ENCODE assay signal across 1 cellular context in the genomic region with DNA sequence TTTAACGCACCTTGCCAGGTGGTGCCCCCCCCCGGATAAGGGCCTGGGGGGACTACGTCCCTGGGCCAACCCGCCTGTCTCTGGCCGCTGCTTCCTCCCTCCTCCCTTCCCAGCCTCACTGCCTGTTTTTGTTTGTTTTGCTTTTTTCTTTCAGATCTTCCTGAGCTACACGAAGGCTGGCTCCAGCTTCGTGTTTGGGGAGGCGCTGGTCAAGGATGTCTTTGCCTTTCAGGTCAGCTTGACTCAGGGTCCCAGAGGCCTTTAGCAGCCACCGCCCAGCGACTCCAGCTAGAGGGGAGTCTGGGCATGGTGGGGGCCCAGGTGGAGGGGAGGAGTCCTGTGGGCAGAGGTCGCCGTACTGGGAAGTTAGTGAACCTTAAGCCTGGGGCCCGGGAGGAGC.
A peak's percentile ranks its signal among the peaks of the same experiment; 100 is the strongest.
TF ChIP-seq lines count a peak whose summit lies in the region.

No MANE protein-coding gene starts in this region.

TF ChIP-seq in HepG2, 621 proteins besides CTCF, POLR2A, EP300 and RAD21 (continued from another document and continues in another):
- TF ChIP-seq, protein P1, sequence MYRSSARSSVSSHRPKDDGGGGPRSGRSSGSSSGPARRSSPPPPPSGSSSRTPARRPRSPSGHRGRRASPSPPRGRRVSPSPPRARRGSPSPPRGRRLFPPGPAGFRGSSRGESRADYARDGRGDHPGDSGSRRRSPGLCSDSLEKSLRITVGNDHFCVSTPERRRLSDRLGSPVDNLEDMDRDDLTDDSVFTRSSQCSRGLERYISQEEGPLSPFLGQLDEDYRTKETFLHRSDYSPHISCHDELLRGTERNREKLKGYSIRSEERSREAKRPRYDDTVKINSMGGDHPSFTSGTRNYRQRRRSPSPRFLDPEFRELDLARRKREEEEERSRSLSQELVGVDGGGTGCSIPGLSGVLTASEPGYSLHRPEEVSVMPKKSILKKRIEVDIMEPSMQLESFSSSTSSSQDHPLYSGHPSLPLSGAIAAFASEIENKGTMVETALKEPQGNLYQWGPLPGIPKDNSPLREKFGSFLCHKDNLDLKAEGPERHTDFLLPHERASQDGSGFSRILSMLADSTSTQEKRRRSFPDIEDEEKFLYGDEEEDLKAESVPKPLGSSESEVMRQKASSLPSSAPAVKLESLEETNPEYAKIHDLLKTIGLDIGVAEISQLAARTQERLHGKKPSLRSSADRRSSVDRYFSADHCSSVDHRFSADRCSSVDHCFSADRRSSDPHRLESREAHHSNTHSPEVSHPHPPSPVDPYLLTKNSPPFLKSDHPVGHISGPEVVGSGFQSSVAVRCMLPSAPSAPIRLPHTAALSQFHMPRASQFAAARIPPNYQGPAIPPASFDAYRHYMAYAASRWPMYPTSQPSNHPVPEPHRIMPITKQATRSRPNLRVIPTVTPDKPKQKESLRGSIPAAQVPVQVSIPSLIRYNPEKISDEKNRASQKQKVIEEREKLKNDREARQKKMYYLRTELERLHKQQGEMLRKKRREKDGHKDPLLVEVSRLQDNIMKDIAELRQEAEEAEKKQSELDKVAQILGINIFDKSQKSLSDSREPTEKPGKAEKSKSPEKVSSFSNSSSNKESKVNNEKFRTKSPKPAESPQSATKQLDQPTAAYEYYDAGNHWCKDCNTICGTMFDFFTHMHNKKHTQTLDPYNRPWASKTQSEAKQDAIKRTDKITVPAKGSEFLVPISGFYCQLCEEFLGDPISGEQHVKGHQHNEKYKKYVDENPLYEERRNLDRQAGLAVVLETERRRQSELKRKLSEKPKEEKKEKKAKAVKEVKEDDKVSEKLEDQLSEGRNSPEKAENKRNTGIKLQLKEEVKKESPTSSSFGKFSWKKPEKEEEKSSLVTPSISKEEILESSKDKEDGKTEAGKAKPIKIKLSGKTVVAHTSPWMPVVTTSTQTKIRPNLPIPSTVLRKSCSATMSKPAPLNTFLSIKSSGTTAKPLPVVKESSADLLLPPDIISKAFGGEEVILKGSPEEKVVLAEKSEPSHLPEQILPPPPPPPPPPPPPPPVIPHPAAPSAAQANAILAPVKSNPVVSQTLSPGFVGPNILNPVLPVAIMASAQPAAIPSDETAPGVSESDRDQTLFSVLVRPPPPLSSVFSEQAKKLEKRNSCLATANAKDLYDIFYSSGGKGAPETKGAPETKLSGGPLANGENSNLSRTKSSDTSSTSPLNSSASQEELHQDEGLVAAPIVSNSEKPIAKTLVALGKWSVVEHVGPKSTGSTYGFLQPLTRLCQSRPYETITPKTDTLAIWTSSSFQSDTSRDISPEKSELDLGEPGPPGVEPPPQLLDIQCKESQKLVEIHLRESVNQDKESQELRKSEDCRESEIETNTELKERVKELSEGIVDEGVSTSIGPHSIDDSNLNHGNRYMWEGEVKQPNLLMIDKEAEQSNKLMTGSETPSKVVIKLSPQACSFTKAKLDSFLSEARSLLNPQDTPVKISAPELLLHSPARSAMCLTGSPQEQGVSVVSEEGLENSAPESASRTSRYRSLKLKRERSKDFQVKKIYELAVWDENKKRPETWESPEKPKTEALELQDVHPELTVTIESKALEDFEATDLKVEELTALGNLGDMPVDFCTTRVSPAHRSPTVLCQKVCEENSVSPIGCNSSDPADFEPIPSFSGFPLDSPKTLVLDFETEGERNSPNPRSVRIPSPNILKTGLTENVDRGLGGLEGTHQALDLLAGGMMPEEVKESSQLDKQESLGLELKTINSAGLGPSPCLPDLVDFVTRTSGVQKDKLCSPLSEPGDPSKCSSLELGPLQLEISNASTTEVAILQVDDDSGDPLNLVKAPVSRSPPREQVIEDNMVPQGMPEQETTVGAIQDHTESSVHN (CRISPR knock-in tag; IDR thresholded peaks at IDR 0.05) = no peak
- TF ChIP-seq ZNF121 (CRISPR knock-in tag; IDR thresholded peaks at IDR 0.05) (no peak), CCAR2 (optimal IDR thresholded peaks at IDR 0.05; ENCODE audit: low read depth, low read length) (no peak), ATF7 (IDR thresholded peaks at IDR 0.05) (no peak), ATF7 (CRISPR knock-in tag; IDR thresholded peaks at IDR 0.05) (no peak), MTA3 (CRISPR knock-in tag; IDR thresholded peaks at IDR 0.05) (no peak), HNRNPK (IDR thresholded peaks at IDR 0.05; ENCODE audit: low read depth, low read length, poor library complexity, severe bottlenecking) (no peak), AHR (CRISPR knock-in tag; IDR thresholded peaks at IDR 0.05) (no peak), PCBP2 (optimal IDR thresholded peaks at IDR 0.05; ENCODE audit: low read depth, low read length, poor library complexity, severe bottlenecking) (no peak), ZNF720 (CRISPR knock-in tag; IDR thresholded peaks at IDR 0.05) (no peak), FOXP1 (IDR thresholded peaks at IDR 0.05) (no peak), FOXP1 (CRISPR knock-in tag; IDR thresholded peaks at IDR 0.05) (0 out of 2 replicates have a peak, but pooled peaks have one; percentile 5), ZNF782 (CRISPR knock-in tag; IDR thresholded peaks at IDR 0.05; ENCODE audit: borderline replicate concordance) (no peak), CBFB (CRISPR knock-in tag; IDR thresholded peaks at IDR 0.05) (no peak), ZNF772 (CRISPR knock-in tag; IDR thresholded peaks at IDR 0.05) (no peak), IKZF4 (CRISPR knock-in tag; IDR thresholded peaks at IDR 0.05; ENCODE audit: borderline replicate concordance, low read depth, not compliant biosample characterization) (no peak)
- TF ChIP-seq, protein P2, sequence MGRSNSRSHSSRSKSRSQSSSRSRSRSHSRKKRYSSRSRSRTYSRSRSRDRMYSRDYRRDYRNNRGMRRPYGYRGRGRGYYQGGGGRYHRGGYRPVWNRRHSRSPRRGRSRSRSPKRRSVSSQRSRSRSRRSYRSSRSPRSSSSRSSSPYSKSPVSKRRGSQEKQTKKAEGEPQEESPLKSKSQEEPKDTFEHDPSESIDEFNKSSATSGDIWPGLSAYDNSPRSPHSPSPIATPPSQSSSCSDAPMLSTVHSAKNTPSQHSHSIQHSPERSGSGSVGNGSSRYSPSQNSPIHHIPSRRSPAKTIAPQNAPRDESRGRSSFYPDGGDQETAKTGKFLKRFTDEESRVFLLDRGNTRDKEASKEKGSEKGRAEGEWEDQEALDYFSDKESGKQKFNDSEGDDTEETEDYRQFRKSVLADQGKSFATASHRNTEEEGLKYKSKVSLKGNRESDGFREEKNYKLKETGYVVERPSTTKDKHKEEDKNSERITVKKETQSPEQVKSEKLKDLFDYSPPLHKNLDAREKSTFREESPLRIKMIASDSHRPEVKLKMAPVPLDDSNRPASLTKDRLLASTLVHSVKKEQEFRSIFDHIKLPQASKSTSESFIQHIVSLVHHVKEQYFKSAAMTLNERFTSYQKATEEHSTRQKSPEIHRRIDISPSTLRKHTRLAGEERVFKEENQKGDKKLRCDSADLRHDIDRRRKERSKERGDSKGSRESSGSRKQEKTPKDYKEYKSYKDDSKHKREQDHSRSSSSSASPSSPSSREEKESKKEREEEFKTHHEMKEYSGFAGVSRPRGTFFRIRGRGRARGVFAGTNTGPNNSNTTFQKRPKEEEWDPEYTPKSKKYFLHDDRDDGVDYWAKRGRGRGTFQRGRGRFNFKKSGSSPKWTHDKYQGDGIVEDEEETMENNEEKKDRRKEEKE (IDR thresholded peaks at IDR 0.05) = no peak
- TF ChIP-seq, protein P3, sequence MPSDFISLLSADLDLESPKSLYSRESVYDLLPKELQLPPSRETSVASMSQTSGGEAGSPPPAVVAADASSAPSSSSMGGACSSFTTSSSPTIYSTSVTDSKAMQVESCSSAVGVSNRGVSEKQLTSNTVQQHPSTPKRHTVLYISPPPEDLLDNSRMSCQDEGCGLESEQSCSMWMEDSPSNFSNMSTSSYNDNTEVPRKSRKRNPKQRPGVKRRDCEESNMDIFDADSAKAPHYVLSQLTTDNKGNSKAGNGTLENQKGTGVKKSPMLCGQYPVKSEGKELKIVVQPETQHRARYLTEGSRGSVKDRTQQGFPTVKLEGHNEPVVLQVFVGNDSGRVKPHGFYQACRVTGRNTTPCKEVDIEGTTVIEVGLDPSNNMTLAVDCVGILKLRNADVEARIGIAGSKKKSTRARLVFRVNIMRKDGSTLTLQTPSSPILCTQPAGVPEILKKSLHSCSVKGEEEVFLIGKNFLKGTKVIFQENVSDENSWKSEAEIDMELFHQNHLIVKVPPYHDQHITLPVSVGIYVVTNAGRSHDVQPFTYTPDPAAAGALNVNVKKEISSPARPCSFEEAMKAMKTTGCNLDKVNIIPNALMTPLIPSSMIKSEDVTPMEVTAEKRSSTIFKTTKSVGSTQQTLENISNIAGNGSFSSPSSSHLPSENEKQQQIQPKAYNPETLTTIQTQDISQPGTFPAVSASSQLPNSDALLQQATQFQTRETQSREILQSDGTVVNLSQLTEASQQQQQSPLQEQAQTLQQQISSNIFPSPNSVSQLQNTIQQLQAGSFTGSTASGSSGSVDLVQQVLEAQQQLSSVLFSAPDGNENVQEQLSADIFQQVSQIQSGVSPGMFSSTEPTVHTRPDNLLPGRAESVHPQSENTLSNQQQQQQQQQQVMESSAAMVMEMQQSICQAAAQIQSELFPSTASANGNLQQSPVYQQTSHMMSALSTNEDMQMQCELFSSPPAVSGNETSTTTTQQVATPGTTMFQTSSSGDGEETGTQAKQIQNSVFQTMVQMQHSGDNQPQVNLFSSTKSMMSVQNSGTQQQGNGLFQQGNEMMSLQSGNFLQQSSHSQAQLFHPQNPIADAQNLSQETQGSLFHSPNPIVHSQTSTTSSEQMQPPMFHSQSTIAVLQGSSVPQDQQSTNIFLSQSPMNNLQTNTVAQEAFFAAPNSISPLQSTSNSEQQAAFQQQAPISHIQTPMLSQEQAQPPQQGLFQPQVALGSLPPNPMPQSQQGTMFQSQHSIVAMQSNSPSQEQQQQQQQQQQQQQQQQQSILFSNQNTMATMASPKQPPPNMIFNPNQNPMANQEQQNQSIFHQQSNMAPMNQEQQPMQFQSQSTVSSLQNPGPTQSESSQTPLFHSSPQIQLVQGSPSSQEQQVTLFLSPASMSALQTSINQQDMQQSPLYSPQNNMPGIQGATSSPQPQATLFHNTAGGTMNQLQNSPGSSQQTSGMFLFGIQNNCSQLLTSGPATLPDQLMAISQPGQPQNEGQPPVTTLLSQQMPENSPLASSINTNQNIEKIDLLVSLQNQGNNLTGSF (CRISPR knock-in tag; IDR thresholded peaks at IDR 0.05) = no peak
- TF ChIP-seq, protein P4, sequence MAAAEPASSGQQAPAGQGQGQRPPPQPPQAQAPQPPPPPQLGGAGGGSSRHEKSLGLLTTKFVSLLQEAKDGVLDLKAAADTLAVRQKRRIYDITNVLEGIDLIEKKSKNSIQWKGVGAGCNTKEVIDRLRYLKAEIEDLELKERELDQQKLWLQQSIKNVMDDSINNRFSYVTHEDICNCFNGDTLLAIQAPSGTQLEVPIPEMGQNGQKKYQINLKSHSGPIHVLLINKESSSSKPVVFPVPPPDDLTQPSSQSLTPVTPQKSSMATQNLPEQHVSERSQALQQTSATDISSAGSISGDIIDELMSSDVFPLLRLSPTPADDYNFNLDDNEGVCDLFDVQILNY (CRISPR knock-in tag; conservative IDR thresholded peaks at IDR 0.05) = no peak
- TF ChIP-seq, protein P5, sequence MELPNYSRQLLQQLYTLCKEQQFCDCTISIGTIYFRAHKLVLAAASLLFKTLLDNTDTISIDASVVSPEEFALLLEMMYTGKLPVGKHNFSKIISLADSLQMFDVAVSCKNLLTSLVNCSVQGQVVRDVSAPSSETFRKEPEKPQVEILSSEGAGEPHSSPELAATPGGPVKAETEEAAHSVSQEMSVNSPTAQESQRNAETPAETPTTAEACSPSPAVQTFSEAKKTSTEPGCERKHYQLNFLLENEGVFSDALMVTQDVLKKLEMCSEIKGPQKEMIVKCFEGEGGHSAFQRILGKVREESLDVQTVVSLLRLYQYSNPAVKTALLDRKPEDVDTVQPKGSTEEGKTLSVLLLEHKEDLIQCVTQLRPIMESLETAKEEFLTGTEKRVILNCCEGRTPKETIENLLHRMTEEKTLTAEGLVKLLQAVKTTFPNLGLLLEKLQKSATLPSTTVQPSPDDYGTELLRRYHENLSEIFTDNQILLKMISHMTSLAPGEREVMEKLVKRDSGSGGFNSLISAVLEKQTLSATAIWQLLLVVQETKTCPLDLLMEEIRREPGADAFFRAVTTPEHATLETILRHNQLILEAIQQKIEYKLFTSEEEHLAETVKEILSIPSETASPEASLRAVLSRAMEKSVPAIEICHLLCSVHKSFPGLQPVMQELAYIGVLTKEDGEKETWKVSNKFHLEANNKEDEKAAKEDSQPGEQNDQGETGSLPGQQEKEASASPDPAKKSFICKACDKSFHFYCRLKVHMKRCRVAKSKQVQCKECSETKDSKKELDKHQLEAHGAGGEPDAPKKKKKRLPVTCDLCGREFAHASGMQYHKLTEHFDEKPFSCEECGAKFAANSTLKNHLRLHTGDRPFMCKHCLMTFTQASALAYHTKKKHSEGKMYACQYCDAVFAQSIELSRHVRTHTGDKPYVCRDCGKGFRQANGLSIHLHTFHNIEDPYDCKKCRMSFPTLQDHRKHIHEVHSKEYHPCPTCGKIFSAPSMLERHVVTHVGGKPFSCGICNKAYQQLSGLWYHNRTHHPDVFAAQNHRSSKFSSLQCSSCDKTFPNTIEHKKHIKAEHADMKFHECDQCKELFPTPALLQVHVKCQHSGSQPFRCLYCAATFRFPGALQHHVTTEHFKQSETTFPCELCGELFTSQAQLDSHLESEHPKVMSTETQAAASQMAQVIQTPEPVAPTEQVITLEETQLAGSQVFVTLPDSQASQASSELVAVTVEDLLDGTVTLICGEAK (IDR thresholded peaks at IDR 0.05) = no peak
- TF ChIP-seq, protein P5 (CRISPR knock-in tag; IDR thresholded peaks at IDR 0.05) = no peak
